In the genomic region with DNA sequence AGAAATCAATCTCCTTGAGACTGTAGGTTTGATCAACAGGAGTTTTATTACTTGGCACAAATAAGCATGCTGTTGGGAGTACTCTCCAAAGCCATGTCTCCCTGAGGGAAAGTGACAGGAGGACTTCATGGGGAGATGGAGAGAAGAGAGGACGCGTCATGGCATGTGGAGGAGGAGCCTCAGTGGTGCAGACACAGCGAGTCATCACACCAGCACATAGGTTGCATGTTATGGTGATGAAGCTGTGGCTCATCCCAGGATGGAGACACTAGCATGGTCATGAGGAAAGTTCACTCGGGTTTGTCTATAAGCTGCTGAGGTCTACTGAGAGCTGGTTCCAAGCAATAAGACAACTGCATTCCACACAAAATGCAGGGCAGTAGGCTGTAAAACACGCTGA, we compare ENCODE assay signal across 31 cellular contexts. TPM values are rescaled to one million over a fixed set of nuclear protein-coding genes. Genes with fewer than 3 reads are reported as not detected.
DNase-seq lines count a peak whose midpoint lies in the region; FAIRE-seq and TF ChIP-seq lines count a peak whose summit lies in the region.
"Had no signal": no experiment of that assay in that cellular context is flagged by ENCODE, and none has a peak within 500 bp of the region (broad histone marks: within the 10 kb centered on the region; RNA-seq: fewer than 3 reads in every experiment).

No MANE protein-coding gene starts in this region.

- TF ChIP-seq CTCF in CD14-positive monocyte (IDR thresholded peaks at IDR 0.05) (no peak), GM10266 (IDR thresholded peaks at IDR 0.05; ENCODE audit: control insufficient read depth, insufficient read depth, low read depth, missing control alignments) (no peak)

- H3K27me3 Mint-ChIP-seq in CD14-positive monocyte (ENCODE audit: low read depth in 3 of 3): peaks cover 2 to 5% (median 4%) of the 10 kb centered on the region in 3 donors
- H3K27me3 Mint-ChIP-seq: activated naive CD8-positive, alpha-beta T cell treated with anti-CD3 and anti-CD28 coated beads, Interleukin-2, amount 50 U/mL, for 24 hours; stimulated activated memory B cell treated with anti-CD40 and anti-IgM and Interleukin-4, amounts not matched to agents 10 μg/mL and 1 μg/mL and 100 μg/mL, for 72 hours had no signal

- no peak overlapping the region for H3K27ac ChIP-seq in epithelial cell of prostate
- H3K27ac ChIP-seq: A549, KMS-11, lower lobe of right lung, right atrium auricular region, upper lobe of left lung, VCaP had no signal

- DNase-seq in CD14-positive monocyte (ENCODE audit: low spot score): peak; percentile 73
- DNase-seq in HCEC 1CT: peak; percentile 4
- peak; percentile 9 for DNase-seq in RCC 7860 (ENCODE audit: low spot score)
- DNase-seq in epithelial cell of prostate (ENCODE audit: low read depth, low spot score): peak; percentile 66
- no peak for DNase-seq in DMS53 (lab: John Stamatoyannopoulos, UW)
- DNase-seq in NCI-H146 treated with DMSO at 0.1 percent for 48 hours (lab: John Stamatoyannopoulos, UW; ENCODE audit: unreplicated experiment): no peak
- no peak for DNase-seq in NCI-H1436 treated with DMSO at 0.1 percent for 48 hours (lab: John Stamatoyannopoulos, UW)
- DNase-seq in GM10266 (ENCODE audit: extremely low spot score): no peak
- DNase-seq: activated CD4-positive, alpha-beta T cell treated with anti-CD3 and anti-CD28 coated beads for 48 hours; activated gamma-delta T cell treated with Interleukin-2 at 50 U/mL for 16 hours; activated naive CD8-positive, alpha-beta T cell treated with anti-CD3 and anti-CD28 coated beads, Interleukin-2, amount 50 U/mL, for 24 hours; activated T-cell treated with anti-CD3 and anti-CD28 coated beads, Interleukin-2, amount 50 U/mL, for 4 hours; CD8-positive, alpha-beta memory T cell; cerebellar nuclear complex; DMS153; H7; head of caudate nucleus; kidney glomerular epithelial cell; lower lobe of right lung; NCI-H1105; NCI-H2029; NCI-H2227 treated with DMSO at 0.1 percent for 48 hours; NCI-H774; stimulated activated CD4-positive, alpha-beta T cell treated with anti-CD3 and anti-CD28 coated beads, Interleukin-4, amount 100 ng/mL, for 24 hours; substantia nigra; upper lobe of left lung had no signal

- peaks cover 0 to 5% (median 3%) of the 10 kb centered on the region in 7 donors for H3K9me3 Mint-ChIP-seq in CD14-positive monocyte
- H3K9me3 Mint-ChIP-seq: activated naive CD8-positive, alpha-beta T cell treated with anti-CD3 and anti-CD28 coated beads, Interleukin-2, amount 50 U/mL, for 24 hours; activated T-cell treated with anti-CD3 and anti-CD28 coated beads, Interleukin-2, amount 50 U/mL, for 4 hours; CD8-positive, alpha-beta memory T cell; stimulated activated memory B cell treated with anti-CD40 and anti-IgM and Interleukin-4, amounts not matched to agents 10 μg/mL and 1 μg/mL and 100 μg/mL, for 72 hours had no signal

- peak overlapping the region in 1 of 7 donors; percentile 61 for H3K27ac Mint-ChIP-seq in CD14-positive monocyte
- H3K27ac Mint-ChIP-seq: activated naive CD8-positive, alpha-beta T cell treated with anti-CD3 and anti-CD28 coated beads, Interleukin-2, amount 50 U/mL, for 24 hours; CD8-positive, alpha-beta memory T cell; stimulated activated memory B cell treated with anti-CD40 and anti-IgM and Interleukin-4, amounts not matched to agents 10 μg/mL and 1 μg/mL and 100 μg/mL, for 72 hours had no signal

- intact Hi-C loops in CD14-positive monocyte (cut with micrococcal nuclease): loop anchor here (10.0 kb wide), 2 partner anchors 97 to 323 kb away; no protein-coding TSS in a partner anchor

- peaks cover 4 to 5% of the 10 kb centered on the region in 2 donors for H3K36me3 Mint-ChIP-seq in CD14-positive monocyte
- H3K36me3 Mint-ChIP-seq: CD8-positive, alpha-beta memory T cell; stimulated activated memory B cell treated with anti-CD40 and anti-IgM and Interleukin-4, amounts not matched to agents 10 μg/mL and 1 μg/mL and 100 μg/mL, for 72 hours had no signal

- no peak overlapping the region for H3K4me3 Mint-ChIP-seq in CD14-positive monocyte
- H3K4me3 Mint-ChIP-seq: activated naive CD8-positive, alpha-beta T cell treated with anti-CD3 and anti-CD28 coated beads, Interleukin-2, amount 50 U/mL, for 24 hours; activated T-cell treated with anti-CD3 and anti-CD28 coated beads, Interleukin-2, amount 50 U/mL, for 4 hours; CD8-positive, alpha-beta memory T cell; stimulated activated memory B cell treated with anti-CD40 and anti-IgM and Interleukin-4, amounts not matched to agents 10 μg/mL and 1 μg/mL and 100 μg/mL, for 72 hours had no signal

- FAIRE-seq in RCC 7860 (lab: Jason Lieb, UNC): no peak

- H3K4me1 Mint-ChIP-seq in CD14-positive monocyte: peaks cover 31% of the 10 kb centered on the region
- H3K4me1 Mint-ChIP-seq: activated naive CD8-positive, alpha-beta T cell treated with anti-CD3 and anti-CD28 coated beads, Interleukin-2, amount 50 U/mL, for 24 hours; CD8-positive, alpha-beta memory T cell; stimulated activated memory B cell treated with anti-CD40 and anti-IgM and Interleukin-4, amounts not matched to agents 10 μg/mL and 1 μg/mL and 100 μg/mL, for 72 hours had no signal

RNA-seq across cellular contexts. Expression of gene SSTR4, which starts 13.2 kb away (rescaled TPM):
- polyA plus RNA-seq in CD14-positive monocyte: not detected
- polyA plus RNA-seq: CD8-positive, alpha-beta memory T cell had no signal

RNA-seq across cellular contexts. Expression of gene THBD, which starts 27.5 kb away (rescaled TPM):
- 10 to 100 TPM in 1 of 2 donors, 1 to 10 TPM in 1; 7.4 to 30.2 TPM for polyA plus RNA-seq in CD14-positive monocyte
- polyA plus RNA-seq: CD8-positive, alpha-beta memory T cell had no signal

Comparison
In these comparisons a context has a peak if more than half of its experiments do, and no peak if none do; other contexts are left out.
1. DNase-seq: peak in CD14-positive monocyte (single experiment), HCEC 1CT (single experiment), RCC 7860 (single experiment) and epithelial cell of prostate (single experiment); none in DMS53 (single experiment), NCI-H146 treated with DMSO at 0.1 percent for 48 hours (single experiment), NCI-H1436 treated with DMSO at 0.1 percent for 48 hours (single experiment) and GM10266 (single experiment).